Comparison of ENCODE assay signal across 8 cellular contexts in genomic region chr4:88283661-88284377, GRCh38. TPM values are rescaled to one million over a fixed set of nuclear protein-coding genes. Genes with fewer than 3 reads are reported as not detected.
DNase-seq lines count a peak whose midpoint lies in the region; ATAC-seq, FAIRE-seq and TF ChIP-seq lines count a peak whose summit lies in the region.

No MANE protein-coding gene starts in this region.

- H3K9me3 ChIP-seq in HCT116 (ENCODE audit: control insufficient read depth in 1 of 2, insufficient read depth in 1 of 2, low read depth in 1 of 2, low read length in 2 of 2) (no peaks in the 10 kb centered on the region), kidney (ENCODE audit: control insufficient read depth in 1 of 2, low read length in 2 of 2) (no peaks in the 10 kb centered on the region)

- no peak for TF ChIP-seq RAD21 in HCT116 (IDR thresholded peaks at IDR 0.05; ENCODE audit: low read depth)

- DNase-seq in GF-D8 (lab: John Stamatoyannopoulos, UW), result peak; percentile 67
- DNase-seq in HCT116 (ENCODE audit: low read depth, low spot score), result peak; percentile 12
- peak; percentile 79 for DNase-seq in NB4 (ENCODE audit: low read depth)
- peak; percentile 48 for DNase-seq in activated CD4-positive, alpha-beta T cell treated with anti-CD3 and anti-CD28 coated beads for 1 hour
- DNase-seq in central memory CD4-positive, alpha-beta T cell, result peak; percentile 79
- DNase-seq in kidney, result peak; percentile 90
- peak; percentile 75 for DNase-seq in stimulated activated CD4-positive, alpha-beta T cell treated with anti-CD3 and anti-CD28 coated beads, Interleukin-15, amount 100 ng/mL, for 24 hours

- H3K36me3 ChIP-seq in HCT116 (ENCODE audit: control insufficient read depth in 1 of 2, insufficient read depth in 2 of 2, low read length in 2 of 2) (no peaks in the 10 kb centered on the region), kidney (ENCODE audit: control insufficient read depth in 1 of 2, insufficient read depth in 2 of 2, low read length in 2 of 2) (no peaks in the 10 kb centered on the region)

- H3K27ac ChIP-seq in HCT116 (ENCODE audit: low read depth, low read length) (peak overlapping the region; percentile 48), kidney (ENCODE audit: low read depth in 2 of 2, low read length in 2 of 2) (peak overlapping the region; percentile 96 to 100)

- BruUV-seq in HCT116 (replicated peaks; lab: Mats Ljungman, UMichigan), result no TSS peak

- FAIRE-seq in kidney (lab: Jason Lieb, UNC), result no peak

- H3K27me3 ChIP-seq in HCT116 (ENCODE audit: insufficient read depth, low read length), result no peaks in the 10 kb centered on the region

- POLR2A ChIA-PET in HCT116 (lab: Charles Lee), result interaction anchor here (1.7 kb wide), 1 partner anchor 95 kb away, joined by 6 read pairs; the partner anchor contains the start of gene HERC6

- H3K4me3 ChIP-seq in HCT116 (replicated peaks in 1 of 2; ENCODE audit: low read depth in 1 of 2, low read length in 2 of 2) (peak overlapping the region; percentile 49 to 75), NB4 (ENCODE audit: low read depth, low read length) (peak overlapping the region; percentile 82), kidney (ENCODE audit: low read length in 2 of 2) (peak overlapping the region; percentile 97 to 98)

- intact Hi-C loops in HCT116 (cut with micrococcal nuclease), result loop anchor here (5.0 kb wide), 1 partner anchor 173 kb away; the partner anchor contains the start of gene HERC5
- intact Hi-C loops in kidney (cut with DNase I), result no loop called here

- H3K79me2 ChIP-seq in HCT116 (ENCODE audit: insufficient read depth, low read length), result no peaks in the 10 kb centered on the region

- no peak for TF ChIP-seq POLR2A in HCT116 (IDR thresholded peaks at IDR 0.05; ENCODE audit: borderline replicate concordance, extremely low read depth, insufficient read depth, insufficient read length)
- TF ChIP-seq POLR2A in NB4 (IDR thresholded peaks at IDR 0.05; ENCODE audit: extremely low read depth, insufficient read length), result no peak

- H4K20me1 ChIP-seq in HCT116 (ENCODE audit: insufficient read depth), result no peaks in the 10 kb centered on the region

- RAD21 ChIA-PET in HCT116 (lab: Charles Lee; ENCODE audit: low non-redundant PET in 1 of 2, low total read pairs in 2 of 2, uncharacterized antibody in 2 of 2, unreplicated experiment in 2 of 2), result no interaction called here

- no peak for TF ChIP-seq CTCF in HCT116 (IDR thresholded peaks at IDR 0.05 in 2 of 3, conservative IDR thresholded peaks at IDR 0.05 in 1 of 3; ENCODE audit: borderline replicate concordance in 1 of 3, insufficient read depth in 1 of 3, low read depth in 2 of 3, low read length in 2 of 3)
- no peak for TF ChIP-seq CTCF in NB4 (IDR thresholded peaks at IDR 0.05; ENCODE audit: low read depth, low read length)
- TF ChIP-seq CTCF in kidney (IDR thresholded peaks at IDR 0.05; ENCODE audit: borderline replicate concordance, extremely low read depth, insufficient read depth), result no peak

- H3K4me2 ChIP-seq in HCT116 (ENCODE audit: low read length), result peak overlapping the region; percentile 98

- peaks cover 17 to 21% of the 10 kb centered on the region in 2 experiments for H3K4me1 ChIP-seq in HCT116 (ENCODE audit: control insufficient read depth in 1 of 2, insufficient read depth in 2 of 2, low read length in 2 of 2)
- peaks cover 7 to 10% of the 10 kb centered on the region in 2 donors for H3K4me1 ChIP-seq in kidney (ENCODE audit: control insufficient read depth in 1 of 2, insufficient read depth in 1 of 2, low read depth in 1 of 2, low read length in 2 of 2)

- H3K9ac ChIP-seq in HCT116 (ENCODE audit: low read length) (peak overlapping the region; percentile 66), kidney (ENCODE audit: low read length in 2 of 2) (peak overlapping the region; percentile 96 to 99)

- peak; percentile 52 for ATAC-seq in HCT116
- ATAC-seq in GM18520 (IDR thresholded peaks at IDR 0.05; ENCODE audit: unreplicated experiment), result no peak

- H2AFZ ChIP-seq in HCT116 (ENCODE audit: low read depth, low read length, poor library complexity, severe bottlenecking), result peak overlapping the region; percentile 98

- H3K9me2 ChIP-seq in HCT116 (ENCODE audit: insufficient read depth), result no peaks in the 10 kb centered on the region

- CTCF ChIA-PET in HCT116 (lab: Charles Lee), result interaction anchor here (1.3 to 1.7 kb wide), 4 partner anchors 65 to 435 kb away, joined by 3 to 5 read pairs (median 4); partner anchors contain the start of gene HERC5

TF ChIP-seq in HCT116, 20 proteins besides CTCF, POLR2A, EP300 and RAD21:
- no peak for TF ChIP-seq CEBPB (IDR thresholded peaks at IDR 0.05; ENCODE audit: low read depth)
- no peak for TF ChIP-seq ELF1 (IDR thresholded peaks at IDR 0.05; ENCODE audit: borderline replicate concordance, low read depth)
- TF ChIP-seq ZNF274 (IDR thresholded peaks at IDR 0.05; ENCODE audit: low read depth, low read length), result no peak
- TF ChIP-seq EGR1 (IDR thresholded peaks at IDR 0.05; ENCODE audit: low read depth), result no peak
- TF ChIP-seq SIN3A (IDR thresholded peaks at IDR 0.05; ENCODE audit: low read depth), result peak; percentile 38
- TF ChIP-seq SP1 (IDR thresholded peaks at IDR 0.05; ENCODE audit: low read depth), result no peak
- no peak for TF ChIP-seq ATF3 (IDR thresholded peaks at IDR 0.05)
- no peak for TF ChIP-seq EZH2phosphoT487 (IDR thresholded peaks at IDR 0.05; ENCODE audit: borderline replicate concordance)
- no peak for TF ChIP-seq FOSL1 (IDR thresholded peaks at IDR 0.05; ENCODE audit: low read depth)
- no peak for TF ChIP-seq YY1 (IDR thresholded peaks at IDR 0.05; ENCODE audit: extremely low read depth, insufficient replicate concordance, low read depth, low read length)
- TF ChIP-seq EZH2 (IDR thresholded peaks at IDR 0.05), result no peak
- peak; percentile 78 for TF ChIP-seq MAX (IDR thresholded peaks at IDR 0.05)
- TF ChIP-seq JUND (IDR thresholded peaks at IDR 0.05), result no peak
- no peak; the same call in 1 of the 2 replicates for TF ChIP-seq POLR2AphosphoS5 (IDR thresholded peaks at IDR 0.05; ENCODE audit: low read depth, low read length)
- peak; percentile 39; the same call in 1 of the 2 replicates for TF ChIP-seq ZFX (IDR thresholded peaks at IDR 0.05)

RNA-seq across cellular contexts. Expression of gene PPM1K, which starts 0.5 kb away (rescaled TPM):
- total RNA-seq in HCT116 (2021; ENCODE audit: unreplicated experiment) (4.2 TPM), kidney (20.9 TPM)
- polyA plus RNA-seq in HCT116 (2012), result 1.8 and 2.6 TPM in 2 replicates
- 15.4 TPM for polyA plus RNA-seq in kidney (ENCODE audit: insufficient read depth, low read depth, low replicate concordance)

Comparison
In these comparisons a context has a peak if more than half of its experiments do, and no peak if none do; other contexts are left out.
1. DNase-seq: peak in every context shown above with its lines; median percentile 90 in kidney; 79 in NB4; 79 in central memory CD4-positive, alpha-beta T cell; 75 in stimulated activated CD4-positive, alpha-beta T cell treated with anti-CD3 and anti-CD28 coated beads, Interleukin-15, amount 100 ng/mL, for 24 hours; 67 in GF-D8; 48 in activated CD4-positive, alpha-beta T cell treated with anti-CD3 and anti-CD28 coated beads for 1 hour; 12 in HCT116.